Comparison of ENCODE assay signal across 8 cellular contexts in genomic region chr7:128932862-128933821, GRCh38.
DNase-seq lines count a peak whose midpoint lies in the region; ATAC-seq and TF ChIP-seq lines count a peak whose summit lies in the region.

No MANE protein-coding gene starts in this region.

- CTCF ChIA-PET in RWPE1 (lab: Yijun Ruan, JAX): interaction anchor here (1.0 kb wide), 1 partner anchor 53 kb away, joined by 4 read pairs; no protein-coding TSS in a partner anchor

- TF ChIP-seq CTCF in GM12864 (IDR thresholded peaks at IDR 0.05; ENCODE audit: low read depth, low read length, missing control alignments): peak; percentile 28
- TF ChIP-seq CTCF in RWPE1 (conservative IDR thresholded peaks at IDR 0.05; ENCODE audit: low read depth): no peak

- POLR2A ChIA-PET in RWPE1 (lab: Yijun Ruan, JAX; ENCODE audit: low non-redundant PET): no interaction called here

- peak; percentile 37 for ATAC-seq in HG02798 (IDR thresholded peaks at IDR 0.05; ENCODE audit: poor library complexity, unreplicated experiment)

- no peak for TF ChIP-seq POLR2A in erythroblast (IDR thresholded peaks at IDR 0.05; ENCODE audit: low read length)

- DNase-seq in GM12864 (ENCODE audit: low read depth): peak; percentile 72
- peak; percentile 43 to 63 for DNase-seq in activated CD4-positive, alpha-beta T cell treated with anti-CD3 and anti-CD28 coated beads, Interleukin-2, amount 50 U/mL, for 48 hours
- DNase-seq in medulla oblongata (ENCODE audit: extremely low spot score): peak; percentile 78
- no peak for DNase-seq in RWPE1 (ENCODE audit: low spot score)
- DNase-seq in effector CD4-positive, alpha-beta T cell: no peak
- no peak for DNase-seq in erythroblast (lab: John Stamatoyannopoulos, UW)
- no peak for DNase-seq in NCI-H1694 treated with DMSO at 0.1 percent for 48 hours (lab: John Stamatoyannopoulos, UW)

- peak overlapping the region; percentile 49 for H3K4me3 ChIP-seq in GM12864 (ENCODE audit: low read depth, low read length)

- H3K27ac ChIP-seq in RWPE1: no peak overlapping the region

Comparison
In these comparisons a context has a peak if more than half of its experiments do, and no peak if none do; other contexts are left out.
1. DNase-seq: peak in GM12864 (single experiment), activated CD4-positive, alpha-beta T cell treated with anti-CD3 and anti-CD28 coated beads, Interleukin-2, amount 50 U/mL, for 48 hours (2 of 2) and medulla oblongata (single experiment); none in RWPE1 (single experiment), effector CD4-positive, alpha-beta T cell (single experiment), erythroblast (0 of 2) and NCI-H1694 treated with DMSO at 0.1 percent for 48 hours (single experiment).